ENCODE assay signal across 14 cellular contexts in the genomic region with DNA sequence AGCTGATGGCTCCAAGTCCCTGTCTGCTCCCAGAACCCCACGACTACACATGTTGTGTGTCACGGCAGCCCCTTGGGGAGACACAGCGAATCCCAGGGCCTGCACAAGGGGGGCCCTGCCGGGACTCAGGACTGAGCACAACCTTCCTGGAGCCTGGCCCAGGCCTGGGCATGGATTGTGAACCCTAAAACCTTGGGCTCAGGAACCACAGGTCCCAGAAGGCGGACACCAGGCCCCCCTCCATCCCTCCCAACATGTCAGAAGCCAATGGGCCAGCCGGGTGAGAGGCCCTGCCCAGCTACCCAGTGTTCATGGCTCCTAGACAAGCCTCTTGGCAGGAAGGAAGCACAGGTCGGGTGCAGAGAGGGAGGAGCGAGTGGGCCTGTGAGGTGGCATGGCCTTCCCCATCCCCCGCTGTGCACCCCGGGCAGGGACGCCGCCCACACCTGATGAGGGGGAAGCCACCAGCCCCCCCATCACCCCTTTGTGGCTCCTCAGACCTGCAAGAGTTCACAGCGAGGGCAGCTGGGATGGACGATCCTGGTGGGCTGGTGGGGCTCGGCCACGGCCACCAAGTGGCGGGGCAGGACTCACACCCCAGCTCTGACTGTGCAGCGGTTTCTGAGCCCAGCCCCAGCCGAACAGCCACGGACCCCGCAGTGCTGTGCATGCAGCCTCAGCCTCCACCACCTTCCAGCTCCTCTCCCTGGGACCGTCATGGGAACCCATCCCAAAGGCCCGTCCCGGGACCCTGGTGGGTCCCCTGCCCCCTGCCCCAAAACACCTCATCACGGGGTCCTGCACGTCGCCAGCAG. TPM values are rescaled to one million over a fixed set of nuclear protein-coding genes. Genes with fewer than 3 reads are reported as not detected.
DNase-seq lines count a peak whose midpoint lies in the region; TF ChIP-seq lines count a peak whose summit lies in the region.
"Had no signal": no experiment of that assay in that cellular context is flagged by ENCODE, and none has a peak within 500 bp of the region (broad histone marks: within the 10 kb centered on the region; RNA-seq: fewer than 3 reads in every experiment).

No MANE protein-coding gene starts in this region.

- H3K4me3 ChIP-seq in BLaER1 treated with 17β-estradiol and CSF1 and Interleukin-3, amounts not matched to agents 10 nM and 100 nM: no peak overlapping the region
- no peak overlapping the region for H3K4me3 ChIP-seq in H7 (ENCODE audit: insufficient read depth, low read depth, low read length)
- H3K4me3 ChIP-seq in endodermal cell (ENCODE audit: low read length): no peak overlapping the region
- H3K4me3 ChIP-seq in osteoblast (ENCODE audit: insufficient read depth, low read length): no peak overlapping the region
- H3K4me3 ChIP-seq: PC-9 had no signal

- TF ChIP-seq CTCF in endodermal cell (conservative IDR thresholded peaks at IDR 0.05) (no peak), osteoblast (IDR thresholded peaks at IDR 0.05; ENCODE audit: extremely low read depth, low read depth, low read length) (no peak)

- H3K9me3 ChIP-seq in BLaER1 treated with 17β-estradiol and CSF1 and Interleukin-3, amounts not matched to agents 10 nM and 100 nM (replicated peaks in 1 of 11): peaks cover 25 to 47% (median 33%) of the 10 kb centered on the region in 11 experiments
- H3K9me3 ChIP-seq in endodermal cell (ENCODE audit: control insufficient read depth, low read length) (no peaks in the 10 kb centered on the region), osteoblast (ENCODE audit: low read depth, low read length) (no peaks in the 10 kb centered on the region)

- 92 to 96% methylated on average over 8 to 27 of the region's 27 CpGs for WGBS in endodermal cell (ENCODE audit: insufficient coverage in 1 of 2, insufficient read length in 1 of 2), 2 experiments

- no peaks in the 10 kb centered on the region for H4K20me1 ChIP-seq in BLaER1 treated with 17β-estradiol and CSF1 and Interleukin-3, amounts not matched to agents 10 nM and 100 nM
- H4K20me1 ChIP-seq in osteoblast (ENCODE audit: insufficient read depth, low read length): no peaks in the 10 kb centered on the region

- H3K27me3 ChIP-seq in BLaER1 treated with 17β-estradiol and CSF1 and Interleukin-3, amounts not matched to agents 10 nM and 100 nM: no peaks in the 10 kb centered on the region; a peak in 1 of 22 replicates
- H3K27me3 ChIP-seq in H7 (ENCODE audit: control insufficient read depth, insufficient read depth, low read length): no peaks in the 10 kb centered on the region
- H3K27me3 ChIP-seq in endodermal cell (ENCODE audit: control insufficient read depth, insufficient read depth, low read length, poor library complexity, severe bottlenecking): no peaks in the 10 kb centered on the region
- H3K27me3 ChIP-seq in osteoblast (ENCODE audit: insufficient read depth, low read length): no peaks in the 10 kb centered on the region

- no peak overlapping the region for H3K4me3 Mint-ChIP-seq in endodermal cell
- H3K4me3 Mint-ChIP-seq: CD4-positive, alpha-beta T cell had no signal

- no peaks in the 10 kb centered on the region for H3K27me3 Mint-ChIP-seq in endodermal cell (ENCODE audit: insufficient read depth)

- no peak overlapping the region for H3K27ac Mint-ChIP-seq in endodermal cell
- H3K27ac Mint-ChIP-seq: CD4-positive, alpha-beta T cell had no signal

- H2AFZ ChIP-seq in osteoblast (ENCODE audit: low read length): no peak overlapping the region
- H2AFZ ChIP-seq: PC-9 had no signal

- peak overlapping the region in 8 of 11 experiments; percentile 8 to 48 (median 20); a peak in 7 of 22 replicates for H3K4me2 ChIP-seq in BLaER1 treated with 17β-estradiol and CSF1 and Interleukin-3, amounts not matched to agents 10 nM and 100 nM
- no peak overlapping the region for H3K4me2 ChIP-seq in osteoblast (ENCODE audit: insufficient read depth, low read length)
- H3K4me2 ChIP-seq: PC-9 had no signal

- no peaks in the 10 kb centered on the region for H3K36me3 ChIP-seq in BLaER1 treated with 17β-estradiol and CSF1 and Interleukin-3, amounts not matched to agents 10 nM and 100 nM
- H3K36me3 ChIP-seq in H7 (replicated peaks; ENCODE audit: control insufficient read depth, insufficient read depth, low read length) (no peaks in the 10 kb centered on the region), endodermal cell (ENCODE audit: control insufficient read depth, insufficient read depth, low read length) (no peaks in the 10 kb centered on the region), osteoblast (ENCODE audit: insufficient read depth, low read length) (no peaks in the 10 kb centered on the region)

- H3K36me3 Mint-ChIP-seq in endodermal cell (ENCODE audit: low read depth): no peaks in the 10 kb centered on the region

- no peak overlapping the region for H3K27ac ChIP-seq in BLaER1 treated with 17β-estradiol and CSF1 and Interleukin-3, amounts not matched to agents 10 nM and 100 nM
- H3K27ac ChIP-seq in endodermal cell (ENCODE audit: low read depth, low read length) (no peak overlapping the region), osteoblast (ENCODE audit: low read depth, low read length) (no peak overlapping the region)
- H3K27ac ChIP-seq: PC-9 had no signal

- no peaks in the 10 kb centered on the region for H3K4me1 Mint-ChIP-seq in endodermal cell

- H3K9me3 Mint-ChIP-seq in endodermal cell: peaks cover 17% of the 10 kb centered on the region

- DNase-seq in H7: peak; percentile 52
- DNase-seq in endodermal cell: peak; percentile 35
- DNase-seq in osteoblast (ENCODE audit: insufficient read length, low spot score, missing footprints): peak; percentile 58
- no peak for DNase-seq in nucleus accumbens (lab: John Stamatoyannopoulos, UW)
- no peak for DNase-seq in NCI-H2029 (lab: John Stamatoyannopoulos, UW)
- no peak for DNase-seq in GDM1 (lab: John Stamatoyannopoulos, UW)
- DNase-seq: CD4-positive, alpha-beta T cell; KBM-7; NCI-H1436 treated with DMSO at 0.1 percent for 48 hours; NCI-H2081; NCI-H510A treated with DMSO at 0.1 percent for 48 hours; NCI-H82; PC-9 had no signal

- H3K79me2 ChIP-seq in osteoblast (ENCODE audit: insufficient read depth, low read length): no peaks in the 10 kb centered on the region

- H3K9ac ChIP-seq in BLaER1 treated with 17β-estradiol and CSF1 and Interleukin-3, amounts not matched to agents 10 nM and 100 nM: no peak overlapping the region
- H3K9ac ChIP-seq in endodermal cell (ENCODE audit: extremely low read depth, low read length, poor library complexity, severe bottlenecking): no peak overlapping the region

- peaks cover 18 to 51% (median 42%) of the 10 kb centered on the region in 10 experiments for H3K4me1 ChIP-seq in BLaER1 treated with 17β-estradiol and CSF1 and Interleukin-3, amounts not matched to agents 10 nM and 100 nM
- H3K4me1 ChIP-seq in endodermal cell (ENCODE audit: control insufficient read depth, insufficient read depth, low read length) (peaks cover 3% of the 10 kb centered on the region), osteoblast (ENCODE audit: insufficient read depth, low read length) (no peaks in the 10 kb centered on the region)

RNA-seq across cellular contexts. Expression of a gene that starts 3.7 kb away (rescaled TPM):
- 12.1 and 12.7 TPM in 2 replicates for total RNA-seq in H7 (2014; rRNA removed; shearing (Covaris generic))
- total RNA-seq in endodermal cell: 10 to 100 TPM; 12.4 to 14.6 TPM
- 5.0 TPM for polyA plus RNA-seq in endodermal cell (2013, experiment 1 of 2)
- polyA plus RNA-seq in endodermal cell (2013, experiment 2 of 2): 2.4 TPM
- not detected in 2 replicates for total RNA-seq in osteoblast

RNA-seq across cellular contexts. Expression of a gene that starts 45.0 kb away (rescaled TPM):
- 410 and 452 TPM in 2 replicates for total RNA-seq in H7 (2014; rRNA removed; shearing (Covaris generic))
- total RNA-seq in endodermal cell (100 to 1,000 TPM; 407 to 456 TPM), osteoblast (60.8 and 70.4 TPM in 2 replicates)
- 299 TPM for polyA plus RNA-seq in endodermal cell (2013, experiment 1 of 2)
- 303 TPM for polyA plus RNA-seq in endodermal cell (2013, experiment 2 of 2)

RNA-seq across cellular contexts. Expression of a gene that starts 45.3 kb away (rescaled TPM):
- 12.6 and 18.2 TPM in 2 replicates for total RNA-seq in H7 (2014; rRNA removed; shearing (Covaris generic))
- total RNA-seq in endodermal cell (10 to 100 TPM; 20.0 to 23.4 TPM), osteoblast (17.7 and 22.8 TPM in 2 replicates)
- polyA plus RNA-seq in endodermal cell (2013, experiment 1 of 2): 8.7 TPM
- polyA plus RNA-seq in endodermal cell (2013, experiment 2 of 2): 6.1 TPM

RNA-seq across cellular contexts. Expression of a gene that starts 52.9 kb away (rescaled TPM):
- 0.41 and 0.59 TPM in 2 replicates for total RNA-seq in H7 (2014; rRNA removed; shearing (Covaris generic))
- total RNA-seq in endodermal cell: not detected
- polyA plus RNA-seq in endodermal cell (2013, experiment 1 of 2): not detected
- not detected for polyA plus RNA-seq in endodermal cell (2013, experiment 2 of 2)
- total RNA-seq in osteoblast: not detected in 2 replicates
- total RNA-seq: CD4-positive, alpha-beta T cell; PC-9 had no signal

RNA-seq across cellular contexts. Expression of a gene that starts 59.9 kb away (rescaled TPM):
- total RNA-seq in H7 (2014; rRNA removed; shearing (Covaris generic)): 2.0 and 4.1 TPM in 2 replicates
- total RNA-seq in endodermal cell (10 to 100 TPM; 15.1 to 16.4 TPM), osteoblast (11.6 and 13.6 TPM in 2 replicates)
- polyA plus RNA-seq in endodermal cell (2013, experiment 1 of 2): 2.0 TPM
- 1.0 TPM for polyA plus RNA-seq in endodermal cell (2013, experiment 2 of 2)

Comparison
In these comparisons a context has a peak if more than half of its experiments do, and no peak if none do; other contexts are left out.
1. DNase-seq: peak in H7 (single experiment), endodermal cell (single experiment) and osteoblast (single experiment); none in nucleus accumbens (0 of 56), NCI-H2029 (single experiment) and GDM1 (single experiment).
2. RNA of a gene that starts 3.7 kb away (total RNA-seq): 12.4 to 14.6 TPM in endodermal cell and 12.1 to 12.7 TPM in H7; not detected in osteoblast; every median in the first group is over 10 times any median in the second.